In genomic region chr11:567629-568258, GRCh38 we compare ENCODE assay signal across 8 cellular contexts. TPM values are rescaled to one million over a fixed set of nuclear protein-coding genes. Genes with fewer than 3 reads are reported as not detected.
DNase-seq lines count a peak whose midpoint lies in the region; ATAC-seq and TF ChIP-seq lines count a peak whose summit lies in the region.

No MANE protein-coding gene starts in this region.

- TF ChIP-seq CTCF in OCI-LY7 (conservative IDR thresholded peaks at IDR 0.05; ENCODE audit: low read length) (no peak), epithelial cell of proximal tubule (conservative IDR thresholded peaks at IDR 0.05; ENCODE audit: low read depth, low read length) (no peak), parathyroid adenoma (IDR thresholded peaks at IDR 0.05) (no peak)

- CTCF ChIA-PET in OCI-LY7 (lab: Charles Lee; ENCODE audit: unreplicated experiment) = no interaction called here

- no TSS peak for BruUV-seq in OCI-LY7 (replicated peaks; lab: Mats Ljungman, UMichigan)

- H2AFZ ChIP-seq in OCI-LY7 (ENCODE audit: low read length) (peak overlapping the region; percentile 68; the same call in 1 of the 2 replicates), parathyroid adenoma (no peak overlapping the region)

- no peak overlapping the region for H3K9ac ChIP-seq in parathyroid adenoma

- H4K20me1 ChIP-seq in OCI-LY7 (ENCODE audit: insufficient read depth, low read length) = no peaks in the 10 kb centered on the region

- H3K79me2 ChIP-seq in OCI-LY7 (ENCODE audit: insufficient read depth, low read depth, low read length) = no peaks in the 10 kb centered on the region
- no peaks in the 10 kb centered on the region for H3K79me2 ChIP-seq in parathyroid adenoma

- peak; percentile 7 for ATAC-seq in GM21515 (IDR thresholded peaks at IDR 0.05; ENCODE audit: unreplicated experiment)
- no peak for ATAC-seq in HG02970 (IDR thresholded peaks at IDR 0.05; ENCODE audit: low FRiP score, unreplicated experiment)

- H3K27me3 ChIP-seq in parathyroid adenoma (ENCODE audit: control insufficient read depth, insufficient read depth, low read length) = no peaks in the 10 kb centered on the region

- peak overlapping the region; percentile 84 for H3K4me3 ChIP-seq in OCI-LY7 (ENCODE audit: low read depth, low read length, poor library complexity, severe bottlenecking)
- peak overlapping the region; percentile 86 for H3K4me3 ChIP-seq in epithelial cell of proximal tubule (ENCODE audit: low read depth, low read length)
- no peak overlapping the region for H3K4me3 ChIP-seq in parathyroid adenoma (ENCODE audit: low read depth, low read length)

- H3K9me2 ChIP-seq in OCI-LY7 (ENCODE audit: insufficient read depth, low read length) = no peaks in the 10 kb centered on the region

- DNase-seq in OCI-LY7 (ENCODE audit: low spot score) (no peak), epithelial cell of proximal tubule (ENCODE audit: low read depth) (no peak), head of caudate nucleus (no peak), AG08396 (ENCODE audit: low spot score) (no peak), NCI-H2081 (lab: John Stamatoyannopoulos, UW) (no peak)

- peaks cover 18% of the 10 kb centered on the region for H3K4me1 ChIP-seq in OCI-LY7 (ENCODE audit: insufficient read depth, low read length, poor library complexity, severe bottlenecking)
- no peaks in the 10 kb centered on the region for H3K4me1 ChIP-seq in parathyroid adenoma

- H3K9me3 ChIP-seq in OCI-LY7 (ENCODE audit: low read length) (no peaks in the 10 kb centered on the region), parathyroid adenoma (ENCODE audit: control insufficient read depth, low read length) (no peaks in the 10 kb centered on the region)

- peak overlapping the region; percentile 94 for H3K4me2 ChIP-seq in OCI-LY7 (ENCODE audit: low read length)
- H3K4me2 ChIP-seq in parathyroid adenoma (ENCODE audit: low read length) = peak overlapping the region; percentile 42

- intact Hi-C loops in OCI-LY7 (cut with micrococcal nuclease; ENCODE audit: unreplicated experiment) (loop anchor here (5.0 kb wide), 1 partner anchor 230 kb away; the partner anchor contains the start of gene SLC25A22), head of caudate nucleus (cut with DNase I) (loop anchor here (10.0 kb wide), 1 partner anchor 127 kb away; the partner anchor contains the start of genes DEAF1 and TMEM80)

- POLR2A ChIA-PET in OCI-LY7 (lab: Charles Lee) = interaction anchor here (1.0 kb wide), 1 partner anchor 32 kb away, joined by 4 read pairs; no protein-coding TSS in a partner anchor

- no peaks in the 10 kb centered on the region for H3K36me3 ChIP-seq in OCI-LY7 (ENCODE audit: insufficient read depth, low read length)
- H3K36me3 ChIP-seq in parathyroid adenoma (ENCODE audit: control insufficient read depth, insufficient read depth, low read length) = no peaks in the 10 kb centered on the region

- H3K27ac ChIP-seq in OCI-LY7 (ENCODE audit: low read depth, low read length, poor library complexity, severe bottlenecking) (no peak overlapping the region), parathyroid adenoma (no peak overlapping the region)

RNA-seq across cellular contexts. Expression of gene RASSF7, which starts 7.0 kb away (rescaled TPM):
- 18.0 and 22.1 TPM in 2 replicates for total RNA-seq in OCI-LY7 (2014; rRNA removed; shearing (Covaris generic))
- total RNA-seq in OCI-LY7 (2022) (11.8 and 15.1 TPM in 2 replicates), epithelial cell of proximal tubule (106 and 154 TPM in 2 replicates)

RNA-seq across cellular contexts. Expression of gene LMNTD2, which starts 7.2 kb away (rescaled TPM):
- 4.7 and 7.5 TPM in 2 replicates for total RNA-seq in OCI-LY7 (2014; rRNA removed; shearing (Covaris generic))
- total RNA-seq in OCI-LY7 (2022) (16.9 and 17.7 TPM in 2 replicates), epithelial cell of proximal tubule (1.5 and 2.2 TPM in 2 replicates)

RNA-seq across cellular contexts. Expression of gene PHRF1, which starts 8.5 kb away (rescaled TPM):
- total RNA-seq in OCI-LY7 (2014; rRNA removed; shearing (Covaris generic)) = 23.3 and 25.6 TPM in 2 replicates
- total RNA-seq in OCI-LY7 (2022) = 43.8 and 45.4 TPM in 2 replicates
- total RNA-seq in epithelial cell of proximal tubule = 24.2 and 33.5 TPM in 2 replicates

RNA-seq across cellular contexts. Expression of gene LRRC56, which starts 30.4 kb away (rescaled TPM):
- total RNA-seq in OCI-LY7 (2014; rRNA removed; shearing (Covaris generic)) = 1.2 and 1.6 TPM in 2 replicates
- 1.5 and 2.5 TPM in 2 replicates for total RNA-seq in OCI-LY7 (2022)
- total RNA-seq in epithelial cell of proximal tubule = 0.87 and 1.6 TPM in 2 replicates

RNA-seq across cellular contexts. Expression of gene HRAS, which starts 32.4 kb away (rescaled TPM):
- total RNA-seq in OCI-LY7 (2014; rRNA removed; shearing (Covaris generic)) = 53.0 and 67.8 TPM in 2 replicates
- 40.1 and 46.9 TPM in 2 replicates for total RNA-seq in OCI-LY7 (2022)
- 63.2 and 128 TPM in 2 replicates for total RNA-seq in epithelial cell of proximal tubule
